Comparison of ENCODE assay signal across 8 cellular contexts in genomic region chr20:33591901-33592300, GRCh38.
DNase-seq lines count a peak whose midpoint lies in the region; ATAC-seq and TF ChIP-seq lines count a peak whose summit lies in the region.
"Not testable (repeated sequence)": the region's sequence is repeated elsewhere in the genome, so short reads cannot be mapped to it uniquely, and the experiment has no call there.

No MANE protein-coding gene starts in this region.

- H3K27ac Mint-ChIP-seq in activated naive CD4-positive, alpha-beta T cell treated with anti-CD3 and anti-CD28 coated beads, Interleukin-2, amount 50 U/mL, for 72 hours, result peak overlapping the region in 1 of 2 donors; percentile 25
- peak overlapping the region; percentile 79 for H3K27ac Mint-ChIP-seq in memory B cell

- H3K27me3 Mint-ChIP-seq in memory B cell, result not testable (repeated sequence)

- H3K36me3 Mint-ChIP-seq in activated naive CD4-positive, alpha-beta T cell treated with anti-CD3 and anti-CD28 coated beads, Interleukin-2, amount 50 U/mL, for 72 hours; memory B cell: not testable (repeated sequence)

- H3K9me3 Mint-ChIP-seq in activated naive CD4-positive, alpha-beta T cell treated with anti-CD3 and anti-CD28 coated beads, Interleukin-2, amount 50 U/mL, for 72 hours; memory B cell: not testable (repeated sequence)

- H3K27me3 ChIP-seq in GM06990 (replicated peaks; ENCODE audit: control insufficient read depth, insufficient read depth, low read length), result not testable (repeated sequence)

- not testable (repeated sequence) for H3K4me1 Mint-ChIP-seq in memory B cell

- H3K4me3 Mint-ChIP-seq in memory B cell, result peak overlapping the region; percentile 44

- TF ChIP-seq CTCF in GM06990 (IDR thresholded peaks at IDR 0.05; ENCODE audit: insufficient read depth, low read length, poor library complexity, severe bottlenecking), result not testable (repeated sequence)

- H3K4me3 ChIP-seq in GM06990 (replicated peaks; ENCODE audit: low read depth, low read length), result not testable (repeated sequence)

- peak; percentile 53 to 68 for ATAC-seq in activated naive CD4-positive, alpha-beta T cell treated with anti-CD3 and anti-CD28 coated beads, Interleukin-2, amount 50 U/mL, for 72 hours
- peak; percentile 34 for ATAC-seq in memory B cell (ENCODE audit: low read depth)

- DNase-seq in GM06990 (ENCODE audit: extremely low read depth, insufficient read length) (peak; percentile 39), T-helper 2 cell (peak in 4 of 5 experiments; percentile 12 to 77 (median 44)), activated T-cell treated with anti-CD3 and anti-CD28 coated beads for 4 hours (peak; percentile 42), memory B cell (ENCODE audit: low spot score in 2 of 2) (peak in 1 of 2 donors; percentile 16)
- DNase-seq in activated CD4-positive, alpha-beta T cell treated with anti-CD3 and anti-CD28 coated beads, Interleukin-2, amount 50 U/mL, for 1 hour, result peak; percentile 24
- DNase-seq in activated naive CD4-positive, alpha-beta T cell treated with anti-CD3 and anti-CD28 coated beads, Interleukin-2, amount 50 U/mL, for 72 hours (ENCODE audit: low spot score in 2 of 2), result peak; percentile 34 to 55
- DNase-seq in stimulated activated CD4-positive, alpha-beta T cell treated with anti-CD3 and anti-CD28 coated beads, Interleukin-4, amount 100 ng/mL, for 4 hours, result peak; percentile 57
- peak; percentile 35 to 49 for DNase-seq in stimulated activated CD8-positive, alpha-beta memory T cell treated with anti-CD3 and anti-CD28 coated beads, Interleukin-7, amount 100 ng/mL, for 4 hours (ENCODE audit: low read depth in 2 of 2)

- H3K36me3 ChIP-seq in GM06990 (ENCODE audit: control insufficient read depth, insufficient read depth, low read length), result not testable (repeated sequence)
